ENCODE assay signal across 21 cellular contexts in the genomic region with DNA sequence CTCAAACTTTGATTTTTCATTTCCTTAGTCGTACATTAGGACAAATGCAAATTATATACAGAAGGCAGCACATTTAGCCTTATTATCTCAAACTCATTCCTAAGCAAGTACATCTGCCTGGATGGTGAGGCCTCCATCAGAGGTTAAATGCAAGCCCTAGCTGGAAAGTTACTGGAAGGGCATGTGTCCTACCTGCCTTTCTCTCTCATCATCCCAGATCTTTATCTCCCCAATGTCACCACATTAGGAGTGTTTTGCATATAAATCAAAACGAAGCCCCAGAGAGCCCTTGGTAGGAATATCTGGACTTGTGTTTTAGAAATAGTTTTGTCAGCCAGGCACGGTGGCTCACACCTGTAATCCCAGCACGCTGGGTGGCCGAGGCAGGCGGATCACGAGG.
"Had no signal": no experiment of that assay in that cellular context is flagged by ENCODE, and none has a peak within 500 bp of the region (broad histone marks: within the 10 kb centered on the region; RNA-seq: fewer than 3 reads in every experiment).

No MANE protein-coding gene starts in this region.

- H3K4me3 ChIP-seq: neural progenitor cell, right lobe of liver, suprapubic skin, transverse colon, vagina had no signal

- H3K27ac ChIP-seq: neural progenitor cell, parathyroid adenoma, right lobe of liver, suprapubic skin, transverse colon, vagina had no signal

- H3K27ac Mint-ChIP-seq: effector memory CD8-positive, alpha-beta T cell; nephron; neural progenitor cell; stimulated activated naive CD8-positive, alpha-beta T cell treated with anti-CD3 and anti-CD28 coated beads, Interleukin-15, amount 100 ng/mL, for 72 hours had no signal

- H3K4me3 Mint-ChIP-seq: effector memory CD8-positive, alpha-beta T cell; naive thymus-derived CD4-positive, alpha-beta T cell; nephron; neural progenitor cell; stimulated activated naive CD8-positive, alpha-beta T cell treated with anti-CD3 and anti-CD28 coated beads, Interleukin-15, amount 100 ng/mL, for 72 hours had no signal

- H3K9ac ChIP-seq: neural progenitor cell, parathyroid adenoma had no signal

- H3K36me3 ChIP-seq: right lobe of liver, suprapubic skin, transverse colon, vagina had no signal

- ATAC-seq: effector memory CD8-positive, alpha-beta T cell; left lobe of liver; naive thymus-derived CD4-positive, alpha-beta T cell; right lobe of liver; stimulated activated naive CD8-positive, alpha-beta T cell treated with anti-CD3 and anti-CD28 coated beads, Interleukin-15, amount 100 ng/mL, for 72 hours had no signal

- H3K27me3 Mint-ChIP-seq: effector memory CD8-positive, alpha-beta T cell; naive thymus-derived CD4-positive, alpha-beta T cell; progenitor cell of endocrine pancreas; stimulated activated naive CD8-positive, alpha-beta T cell treated with anti-CD3 and anti-CD28 coated beads, Interleukin-15, amount 100 ng/mL, for 72 hours had no signal

- H3K79me2 ChIP-seq: parathyroid adenoma had no signal

- H3K4me2 ChIP-seq: neural progenitor cell had no signal

- H3K9me3 ChIP-seq: right lobe of liver, suprapubic skin, transverse colon, vagina had no signal

- H3K4me1 ChIP-seq: parathyroid adenoma had no signal

- DNase-seq: cortex of kidney; effector memory CD8-positive, alpha-beta T cell; head of caudate nucleus; kidney; mesenchymal stem cell; midbrain; naive thymus-derived CD4-positive, alpha-beta T cell; right lobe of liver; small intestine; stimulated activated CD4-positive, alpha-beta T cell treated with anti-CD3 and anti-CD28 coated beads, Interleukin-15, amount 100 ng/mL, for 24 hours; stimulated activated CD4-positive, alpha-beta T cell treated with anti-CD3 and anti-CD28 coated beads, Interleukin-2, amount 100 ng/mL, for 48 hours; stimulated activated naive CD4-positive, alpha-beta T cell; stimulated activated naive CD8-positive, alpha-beta T cell treated with anti-CD3 and anti-CD28 coated beads, Interleukin-15, amount 100 ng/mL, for 72 hours; transverse colon had no signal

- H3K9me3 Mint-ChIP-seq: naive thymus-derived CD4-positive, alpha-beta T cell; nephron; stimulated activated naive CD8-positive, alpha-beta T cell treated with anti-CD3 and anti-CD28 coated beads, Interleukin-15, amount 100 ng/mL, for 72 hours had no signal

- H3K27me3 ChIP-seq: neural progenitor cell, right lobe of liver, suprapubic skin, transverse colon, vagina had no signal
